8 cellular contexts compared by ENCODE assay signal in the genomic region with DNA sequence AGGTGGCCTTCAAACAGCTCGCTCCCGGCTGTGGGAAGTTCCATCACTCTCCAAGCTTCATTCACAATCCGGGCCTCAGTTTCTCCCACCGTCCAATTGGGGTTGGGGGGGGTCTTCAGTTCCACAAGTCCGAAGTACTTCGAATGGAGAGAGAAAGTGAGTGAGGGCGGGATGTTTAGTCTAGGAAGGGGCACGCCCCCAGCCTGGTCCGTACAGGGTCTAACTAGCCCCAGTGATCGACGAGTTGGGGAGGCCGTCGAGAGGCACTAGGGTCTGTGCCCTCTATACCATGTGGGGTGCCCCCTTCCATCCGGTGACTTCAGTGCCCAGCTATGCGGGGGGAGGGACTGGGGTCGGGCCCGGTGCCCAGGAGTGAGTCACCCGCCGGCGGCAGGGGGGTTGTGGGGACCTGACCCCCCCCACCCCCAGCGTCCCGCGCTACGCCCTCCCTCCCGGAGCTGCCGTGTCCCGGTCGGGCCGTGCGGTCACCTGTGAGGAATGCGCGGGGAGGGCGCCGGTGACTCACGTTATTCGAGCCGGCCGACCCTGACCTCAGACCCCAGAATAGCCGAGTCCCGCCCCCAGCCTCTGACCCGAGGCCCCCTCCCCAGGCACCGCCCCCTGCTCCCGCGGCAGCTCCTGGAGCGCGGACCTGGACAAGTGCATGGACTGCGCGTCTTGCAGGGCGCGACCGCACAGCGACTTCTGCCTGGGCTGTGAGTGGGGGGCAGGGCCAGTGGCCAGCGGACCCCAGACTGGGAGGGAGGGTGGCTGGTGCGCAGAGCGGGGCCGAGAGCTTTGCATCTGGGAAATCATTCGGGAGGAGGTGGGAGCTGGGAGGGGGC. TPM values are rescaled to one million over a fixed set of nuclear protein-coding genes. Genes with fewer than 3 reads are reported as not detected.
DNase-seq lines count a peak whose midpoint lies in the region; TF ChIP-seq lines count a peak whose summit lies in the region.

No MANE protein-coding gene starts in this region.

- in situ Hi-C loops in ACHN (cut with HindIII; ENCODE audit: low pct_ligation_motif_present, low pct_unique_long_range_greater_than_20kb, low sequenced_read_pairs), result no loop called here

- H3K36me3 ChIP-seq in breast epithelium (no peaks in the 10 kb centered on the region), iPS-20b (ENCODE audit: insufficient read depth, low read depth, low read length) (peaks cover 23% of the 10 kb centered on the region)

- peak; percentile 4 for TF ChIP-seq POLR2A in breast epithelium (IDR thresholded peaks at IDR 0.05)

- H3K4me3 ChIP-seq in HL-60 (replicated peaks; ENCODE audit: insufficient read depth, low read length) (peak overlapping the region; percentile 70), breast epithelium (peak overlapping the region; percentile 52 to 88 (median 70)), iPS-20b (ENCODE audit: low read length) (peak overlapping the region; percentile 92), skin epidermis (peak overlapping the region; percentile 50 to 72 (median 64))

- H3K27ac ChIP-seq in HL-60 (replicated peaks) (peak overlapping the region; percentile 72), breast epithelium (peak overlapping the region; percentile 96 to 98), iPS-20b (ENCODE audit: low read length) (peak overlapping the region; percentile 40), skin epidermis (peak overlapping the region; percentile 72 to 98 (median 94))

- no peak for TF ChIP-seq CTCF in HL-60 (IDR thresholded peaks at IDR 0.05; ENCODE audit: insufficient read depth, low read length)
- no peak for TF ChIP-seq CTCF in breast epithelium (IDR thresholded peaks at IDR 0.05)

- intact Hi-C loops in breast epithelium (cut with DNase I; ENCODE audit: low total_unique reads), result no loop called here

- peak; percentile 96 for DNase-seq in ACHN
- peak in 1 of 2 experiments; percentile 15 for DNase-seq in HL-60 (ENCODE audit: low read depth in 1 of 2, low spot score in 1 of 2)
- DNase-seq in T1000 (lab: John Stamatoyannopoulos, UW), result peak; percentile 93
- DNase-seq in breast epithelium (ENCODE audit: low spot score in 2 of 2), result peak; percentile 91 to 93
- DNase-seq in NCI-H510A (lab: John Stamatoyannopoulos, UW), result no peak
- DNase-seq in NCI-H1092 treated with DMSO at 0.1 percent for 48 hours (lab: John Stamatoyannopoulos, UW), result no peak

- H3K9me3 ChIP-seq in breast epithelium (no peaks in the 10 kb centered on the region), iPS-20b (ENCODE audit: insufficient read depth, low read depth, low read length) (no peaks in the 10 kb centered on the region)

- peaks cover 15 to 16% of the 10 kb centered on the region in 2 donors for H3K4me1 ChIP-seq in breast epithelium
- peaks cover 18% of the 10 kb centered on the region for H3K4me1 ChIP-seq in iPS-20b (ENCODE audit: insufficient read depth, low read length)

- H3K9ac ChIP-seq in iPS-20b (ENCODE audit: low read depth, low read length), result peak overlapping the region; percentile 97

- H3K27me3 ChIP-seq in HL-60 (ENCODE audit: insufficient read depth, poor library complexity, severe bottlenecking) (no peaks in the 10 kb centered on the region), breast epithelium (peaks cover 3 to 11% of the 10 kb centered on the region in 2 donors), iPS-20b (ENCODE audit: insufficient read depth, low read length) (peaks cover 5% of the 10 kb centered on the region; the same call in 1 of the 2 replicates)

RNA-seq across cellular contexts. Expression of a gene that starts 0.7 kb away (rescaled TPM):
- total RNA-seq in breast epithelium, result 10 to 100 TPM in 2 of 3 donors, 1 to 10 TPM in 1; 6.9 to 74.1 (median 36.7) TPM

RNA-seq across cellular contexts. Expression of a gene that starts 2.8 kb away (rescaled TPM):
- total RNA-seq in breast epithelium, result not detected

RNA-seq across cellular contexts. Expression of a gene that starts 2.9 kb away (rescaled TPM):
- 10 to 100 TPM in 2 of 3 donors, 1 to 10 TPM in 1; 8.8 to 26.5 (median 17.3) TPM for total RNA-seq in breast epithelium

RNA-seq across cellular contexts. Expression of a gene that starts 3.0 kb away (rescaled TPM):
- total RNA-seq in breast epithelium, result 10 to 100 TPM; 15.5 to 26.1 (median 18.4) TPM

RNA-seq across cellular contexts. Expression of a gene that starts 8.1 kb away (rescaled TPM):
- under 1 TPM in 1 of 3 donors, not detected in 2; 0.15 TPM for total RNA-seq in breast epithelium

Comparison
In these comparisons a context has a peak if more than half of its experiments do, and no peak if none do; other contexts are left out.
1. DNase-seq: peak in ACHN (single experiment), T1000 (single experiment) and breast epithelium (2 of 2); none in NCI-H510A (single experiment) and NCI-H1092 treated with DMSO at 0.1 percent for 48 hours (single experiment).
2. H3K27ac ChIP-seq: peak in every context shown above with its lines; median percentile 97 in breast epithelium; 94 in skin epidermis; 72 in HL-60; 40 in iPS-20b.
3. Peak in every context shown above with its lines, with median percentiles within 50 percentile points of each other: H3K4me3 ChIP-seq.